In genomic region chr16:14113344-14113743, GRCh38 we compare ENCODE assay signal across 25 cellular contexts. TPM values are rescaled to one million over a fixed set of nuclear protein-coding genes. Genes with fewer than 3 reads are reported as not detected.
DNase-seq lines count a peak whose midpoint lies in the region; ATAC-seq and TF ChIP-seq lines count a peak whose summit lies in the region.
"Had no signal": no experiment of that assay in that cellular context is flagged by ENCODE, and none has a peak within 500 bp of the region (broad histone marks: within the 10 kb centered on the region; RNA-seq: fewer than 3 reads in every experiment).

No MANE protein-coding gene starts in this region.

- no peak for TF ChIP-seq POLR2A in breast epithelium (IDR thresholded peaks at IDR 0.05)
- TF ChIP-seq POLR2A in vagina (IDR thresholded peaks at IDR 0.05) = no peak
- no peak for TF ChIP-seq POLR2A in Peyer's patch (IDR thresholded peaks at IDR 0.05)

- no peaks in the 10 kb centered on the region for H3K27me3 ChIP-seq in breast epithelium
- H3K27me3 ChIP-seq in psoas muscle (ENCODE audit: insufficient read depth in 3 of 3, low read length in 2 of 3) = no peaks in the 10 kb centered on the region
- H3K27me3 ChIP-seq in vagina = no peaks in the 10 kb centered on the region
- H3K27me3 ChIP-seq in Peyer's patch = no peaks in the 10 kb centered on the region
- H3K27me3 ChIP-seq: BLaER1, SJCRH30 had no signal

- H3K27ac Mint-ChIP-seq in MCF 10A (ENCODE audit: low read depth, unreplicated experiment) = no peak overlapping the region
- H3K27ac Mint-ChIP-seq in chondrocyte (ENCODE audit: unreplicated experiment) = peak overlapping the region; percentile 52
- H3K27ac Mint-ChIP-seq in type B pancreatic cell = no peak overlapping the region

- no peak overlapping the region for H3K4me3 Mint-ChIP-seq in MCF 10A (ENCODE audit: unreplicated experiment)
- no peak overlapping the region for H3K4me3 Mint-ChIP-seq in chondrocyte (ENCODE audit: unreplicated experiment)
- H3K4me3 Mint-ChIP-seq in type B pancreatic cell = no peak overlapping the region
- H3K4me3 Mint-ChIP-seq: CD4-positive, alpha-beta memory T cell had no signal

- H3K36me3 Mint-ChIP-seq in MCF 10A (ENCODE audit: insufficient read depth, unreplicated experiment) (no peaks in the 10 kb centered on the region), chondrocyte (ENCODE audit: low read depth) (no peaks in the 10 kb centered on the region), type B pancreatic cell (no peaks in the 10 kb centered on the region)
- H3K36me3 Mint-ChIP-seq: CD4-positive, alpha-beta memory T cell had no signal

- POLR2A ChIA-PET in MCF 10A (lab: Yijun Ruan, JAX) = interaction anchor here (0.5 to 1.4 kb wide), 3 partner anchors 10 to 45 kb away, joined by 3 to 4 read pairs (median 3); no protein-coding TSS in a partner anchor

- H3K9me3 Mint-ChIP-seq in MCF 10A (ENCODE audit: unreplicated experiment) (no peaks in the 10 kb centered on the region), chondrocyte (ENCODE audit: low read depth) (no peaks in the 10 kb centered on the region), type B pancreatic cell (no peaks in the 10 kb centered on the region)
- H3K9me3 Mint-ChIP-seq: CD4-positive, alpha-beta memory T cell had no signal

- CTCF ChIA-PET in MCF 10A (lab: Yijun Ruan, JAX) = no interaction called here

- H3K9me3 ChIP-seq in breast epithelium = no peaks in the 10 kb centered on the region
- H3K9me3 ChIP-seq in psoas muscle = no peaks in the 10 kb centered on the region
- no peaks in the 10 kb centered on the region for H3K9me3 ChIP-seq in vagina
- H3K9me3 ChIP-seq in Peyer's patch = no peaks in the 10 kb centered on the region
- H3K9me3 ChIP-seq: BLaER1, HAP-1, SJCRH30 had no signal

- WGBS in psoas muscle, 3 donors = 80 to 83% (median 83%) methylated on average over 4 of the region's 4 CpGs

- no TSS peak for BruUV-seq in MCF 10A (replicated peaks; lab: Mats Ljungman, UMichigan)

- no peak for ATAC-seq in psoas muscle
- ATAC-seq: GM12878, K562 had no signal

- H3K4me3 ChIP-seq in breast epithelium (no peak overlapping the region), psoas muscle (no peak overlapping the region), vagina (no peak overlapping the region), Peyer's patch (no peak overlapping the region)
- H3K4me3 ChIP-seq: BLaER1, GM12878, GM23248, HAP-1, K562, SJCRH30 had no signal

- DNase-seq in breast epithelium (ENCODE audit: low spot score in 2 of 2) (no peak), MCF 10A (ENCODE audit: unreplicated experiment) (no peak), chondrocyte (ENCODE audit: low spot score) (no peak), psoas muscle (no peak), vagina (ENCODE audit: extremely low spot score in 2 of 2) (no peak), type B pancreatic cell (ENCODE audit: extremely low spot score, unreplicated experiment) (no peak), Peyer's patch (no peak), NCI-H1092 (lab: John Stamatoyannopoulos, UW) (no peak)
- DNase-seq: ACHN; CD4-positive, alpha-beta memory T cell; DND-41; GM23248; MM.1S; NCI-H1048; NCI-H1436; NCI-H187 treated with DMSO at 0.1 percent for 48 hours; NCI-H345; NCI-H524 treated with DMSO at 0.1 percent for 48 hours; SJCRH30 had no signal

- TF ChIP-seq CTCF in breast epithelium (IDR thresholded peaks at IDR 0.05) (no peak), MCF 10A (IDR thresholded peaks at IDR 0.05; ENCODE audit: unreplicated experiment) (no peak), chondrocyte (IDR thresholded peaks at IDR 0.05) (no peak), psoas muscle (IDR thresholded peaks at IDR 0.05) (no peak), vagina (IDR thresholded peaks at IDR 0.05) (no peak), type B pancreatic cell (conservative IDR thresholded peaks at IDR 0.05) (no peak), Peyer's patch (IDR thresholded peaks at IDR 0.05) (no peak)

- H3K4me1 Mint-ChIP-seq in MCF 10A (ENCODE audit: insufficient read depth, unreplicated experiment) (peaks cover 20% of the 10 kb centered on the region), chondrocyte (ENCODE audit: low read depth) (peaks cover 46% of the 10 kb centered on the region), type B pancreatic cell (ENCODE audit: unreplicated experiment) (peaks cover 33% of the 10 kb centered on the region)

- H3K4me1 ChIP-seq in breast epithelium (peaks cover 0 to 13% of the 10 kb centered on the region in 2 donors), psoas muscle (peaks cover 68% of the 10 kb centered on the region), vagina (peaks cover 66% of the 10 kb centered on the region), Peyer's patch (peaks cover 0 to 34% (median 0%) of the 10 kb centered on the region in 4 donors)
- H3K4me1 ChIP-seq: HAP-1, SJCRH30 had no signal

- H3K27me3 Mint-ChIP-seq in MCF 10A (ENCODE audit: insufficient read depth, unreplicated experiment) (no peaks in the 10 kb centered on the region), chondrocyte (ENCODE audit: low read depth) (no peaks in the 10 kb centered on the region), type B pancreatic cell (no peaks in the 10 kb centered on the region)
- H3K27me3 Mint-ChIP-seq: CD4-positive, alpha-beta memory T cell had no signal

- intact Hi-C loops in breast epithelium (cut with DNase I; ENCODE audit: low total_unique reads) = no loop called here
- intact Hi-C loops in MCF 10A (cut with micrococcal nuclease) = no loop called here
- intact Hi-C loops in psoas muscle (cut with DNase I) = loop anchor here in 1 of 2 donors (5.0 kb wide), 1 partner anchor 74 kb away; no protein-coding TSS in a partner anchor
- intact Hi-C loops in vagina (cut with DNase I) = no loop called here

- no peaks in the 10 kb centered on the region for H3K36me3 ChIP-seq in breast epithelium
- no peaks in the 10 kb centered on the region for H3K36me3 ChIP-seq in psoas muscle (ENCODE audit: insufficient read depth in 1 of 2, low read depth in 1 of 2)
- H3K36me3 ChIP-seq in vagina = no peaks in the 10 kb centered on the region
- no peaks in the 10 kb centered on the region for H3K36me3 ChIP-seq in Peyer's patch
- H3K36me3 ChIP-seq: HAP-1, SJCRH30 had no signal

- H3K27ac ChIP-seq in breast epithelium = peak overlapping the region; percentile 68 to 70
- peak overlapping the region; percentile 76 for H3K27ac ChIP-seq in psoas muscle
- H3K27ac ChIP-seq in vagina = peak overlapping the region; percentile 70
- no peak overlapping the region for H3K27ac ChIP-seq in Peyer's patch
- H3K27ac ChIP-seq: 22Rv1, BLaER1, GM23248, HL-60, SJCRH30 had no signal

RNA-seq across cellular contexts. Expression of gene MRTFB, which starts 42.2 kb away (rescaled TPM):
- 100 to 1,000 TPM in 1 of 3 donors, 10 to 100 TPM in 2; 49.9 to 115 (median 83.6) TPM for total RNA-seq in breast epithelium
- 30.0 and 33.3 TPM in 2 replicates for total RNA-seq in MCF 10A (2022)
- total RNA-seq in chondrocyte = 32.0 to 32.2 TPM (median 32.2 TPM) in 3 replicates
- total RNA-seq in psoas muscle = 10 to 100 TPM; 14.1 to 26.3 (median 20.0) TPM
- polyA plus RNA-seq in psoas muscle = 1 to 10 TPM; 2.7 to 7.6 (median 3.6) TPM
- 103 TPM for total RNA-seq in vagina
- 43.2 and 61.0 TPM in 2 replicates for total RNA-seq in type B pancreatic cell (ENCODE audit: low replicate concordance)
- total RNA-seq in Peyer's patch = 100 to 1,000 TPM in 1 of 4 donors, 10 to 100 TPM in 3; 42.2 to 136 (median 68.7) TPM

Comparison
In these comparisons a context has a peak if more than half of its experiments do, and no peak if none do; other contexts are left out.
1. H3K27ac ChIP-seq: peak in breast epithelium (2 of 2), psoas muscle (single experiment) and vagina (single experiment); none in Peyer's patch (0 of 4).